ENCODE assay signal across 13 cellular contexts in the genomic region with DNA sequence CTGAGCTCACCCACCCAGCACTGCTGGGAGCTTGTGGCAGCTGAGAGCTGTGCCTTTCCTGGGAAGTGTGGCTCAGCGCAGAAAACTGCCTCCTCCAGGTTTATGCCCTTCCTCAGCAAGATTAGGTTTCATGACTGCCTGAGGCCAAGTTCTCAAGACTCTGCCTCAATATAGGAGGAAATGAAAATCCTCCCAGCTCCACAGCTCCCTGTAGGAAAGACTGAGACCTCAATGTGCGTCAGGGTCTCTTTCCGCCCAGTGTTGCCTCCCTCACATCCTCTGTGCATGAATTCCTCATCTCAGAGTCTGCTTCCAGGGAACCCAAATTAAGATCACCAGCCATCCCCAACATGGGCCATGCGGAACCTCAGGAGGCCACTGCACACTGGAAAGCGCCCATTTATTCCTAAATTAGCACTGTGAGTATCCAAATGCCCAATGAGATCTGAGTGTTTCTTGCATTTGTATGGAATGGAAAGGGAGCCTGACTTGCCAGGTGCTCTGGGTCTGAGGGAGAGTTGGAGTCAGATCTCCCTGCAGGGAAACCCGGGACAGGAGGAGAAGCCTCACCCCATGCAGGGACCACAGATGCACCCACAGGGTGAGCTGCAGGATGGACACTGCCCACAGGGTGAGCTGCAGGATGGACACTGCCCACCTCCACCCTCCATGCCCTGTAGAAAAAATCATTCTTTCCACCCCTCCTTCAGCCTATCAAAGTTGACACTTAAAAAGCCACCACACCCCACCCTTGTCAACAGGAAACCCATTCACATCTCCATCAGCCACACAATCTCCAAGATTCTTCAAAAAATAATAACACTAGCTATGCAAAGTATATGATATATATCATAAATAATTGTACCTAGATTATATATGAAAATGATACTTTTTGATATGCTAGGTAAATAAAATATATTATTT.
"Had no signal": no experiment of that assay in that cellular context is flagged by ENCODE, and none has a peak within 500 bp of the region (broad histone marks: within the 10 kb centered on the region; RNA-seq: fewer than 3 reads in every experiment).

No MANE protein-coding gene starts in this region.

- H3K9me3 ChIP-seq: heart left ventricle, left ventricle myocardium inferior, testis, upper lobe of right lung had no signal

- H3K4me1 Mint-ChIP-seq: neural crest cell had no signal

- H3K4me3 ChIP-seq: heart left ventricle, left ventricle myocardium inferior, SK-N-MC, testis, upper lobe of right lung had no signal

- H3K27ac Mint-ChIP-seq: activated naive CD8-positive, alpha-beta T cell; activated T-helper 2 cell treated with anti-CD3 and anti-CD28 coated beads, Interferon-gamma antibody, Interleukin-2, Interleukin-4, amounts not matched to agents 10 μg/mL and 5 μg/mL and 100 μg/mL, durations not matched to agents 14 hours and 24 hours and 36 hours; stimulated activated naive CD8-positive, alpha-beta T cell treated with anti-CD3 and anti-CD28 coated beads, Interleukin-15, amount 100 ng/mL, for 72 hours had no signal

- ATAC-seq: heart left ventricle; stimulated activated naive CD8-positive, alpha-beta T cell treated with anti-CD3 and anti-CD28 coated beads, Interleukin-15, amount 100 ng/mL, for 72 hours; upper lobe of right lung had no signal

- DNase-seq: activated CD4-positive, alpha-beta T cell treated with anti-CD3 and anti-CD28 coated beads, Interleukin-2, amount 50 U/mL, for 4 hours; heart left ventricle; left ventricle myocardium inferior; mesenchymal stem cell; retina; stimulated activated CD4-positive, alpha-beta T cell treated with anti-CD3 and anti-CD28 coated beads, Interleukin-4, amount 100 ng/mL, for 1 hour; stimulated activated naive CD8-positive, alpha-beta T cell treated with anti-CD3 and anti-CD28 coated beads, Interleukin-15, amount 100 ng/mL, for 72 hours; testis; upper lobe of right lung had no signal

- H3K27ac ChIP-seq: left ventricle myocardium inferior, SK-N-MC, testis, upper lobe of right lung had no signal

- H3K9me3 Mint-ChIP-seq: activated T-helper 2 cell treated with anti-CD3 and anti-CD28 coated beads, Interferon-gamma antibody, Interleukin-2, Interleukin-4, amounts not matched to agents 10 μg/mL and 5 μg/mL and 100 μg/mL, durations not matched to agents 14 hours and 24 hours and 36 hours; neural crest cell; stimulated activated naive CD8-positive, alpha-beta T cell treated with anti-CD3 and anti-CD28 coated beads, Interleukin-15, amount 100 ng/mL, for 72 hours had no signal

- H3K36me3 Mint-ChIP-seq: activated naive CD8-positive, alpha-beta T cell had no signal

- H3K4me1 ChIP-seq: left ventricle myocardium inferior, testis, upper lobe of right lung had no signal

- H3K4me3 Mint-ChIP-seq: activated naive CD8-positive, alpha-beta T cell; neural crest cell; stimulated activated naive CD8-positive, alpha-beta T cell treated with anti-CD3 and anti-CD28 coated beads, Interleukin-15, amount 100 ng/mL, for 72 hours had no signal

- H3K27me3 Mint-ChIP-seq: activated naive CD8-positive, alpha-beta T cell; stimulated activated naive CD8-positive, alpha-beta T cell treated with anti-CD3 and anti-CD28 coated beads, Interleukin-15, amount 100 ng/mL, for 72 hours had no signal

- H3K27me3 ChIP-seq: testis had no signal
